8 cellular contexts compared by ENCODE assay signal in genomic region chr11:35907648-35908431, GRCh38. TPM values are rescaled to one million over a fixed set of nuclear protein-coding genes. Genes with fewer than 3 reads are reported as not detected.
DNase-seq lines count a peak whose midpoint lies in the region; ATAC-seq and TF ChIP-seq lines count a peak whose summit lies in the region.

No MANE protein-coding gene starts in this region.

- H3K9me3 ChIP-seq in adrenal gland (replicated peaks in 1 of 3): peaks cover 0 to 3% (median under 1%) of the 10 kb centered on the region in 3 donors

- intact Hi-C loops in adrenal gland (cut with DNase I) (no loop called here), dorsolateral prefrontal cortex (cut with DNase I) (loop anchor here in 1 of 2 donors (2.0 kb wide), 1 partner anchor 43 kb away; no protein-coding TSS in a partner anchor), Right ventricle myocardium superior (cut with DNase I) (no loop called here)

- peak overlapping the region in 4 of 5 donors; percentile 22 to 85 (median 62) for H3K27ac ChIP-seq in adrenal gland
- H3K27ac ChIP-seq in dorsolateral prefrontal cortex: peak overlapping the region in 7 of 59 donors; percentile 2 to 28 (median 8)

- TF ChIP-seq POLR2A in adrenal gland (IDR thresholded peaks at IDR 0.05): no peak

- peak; percentile 74 for ATAC-seq in HG03103 (IDR thresholded peaks at IDR 0.05; ENCODE audit: low read depth, unreplicated experiment)
- ATAC-seq in Right ventricle myocardium superior (ENCODE audit: poor library complexity): no peak

- TF ChIP-seq CTCF in adrenal gland (IDR thresholded peaks at IDR 0.05) (no peak), dorsolateral prefrontal cortex (IDR thresholded peaks at IDR 0.05 in 54 of 56, conservative IDR thresholded peaks at IDR 0.05 in 2 of 56; ENCODE audit: low read depth in 1 of 56, partially characterized antibody in 56 of 56) (no peak)

- H3K4me1 ChIP-seq in adrenal gland (replicated peaks in 1 of 2): peaks cover 7 to 26% of the 10 kb centered on the region in 2 donors

- 30 to 40% (median 34%) methylated on average over 4 of the region's 4 CpGs for WGBS in adrenal gland, 4 donors

- H3K27me3 ChIP-seq in adrenal gland (no peaks in the 10 kb centered on the region), dorsolateral prefrontal cortex (no peaks in the 10 kb centered on the region)

- H3K36me3 ChIP-seq in adrenal gland (replicated peaks in 1 of 2): no peaks in the 10 kb centered on the region

- DNase-seq in GM19238 (ENCODE audit: insufficient read length, low spot score) (peak; percentile 12), adrenal gland (peak; percentile 27 to 61 (median 51)), pulmonary artery endothelial cell (ENCODE audit: low read depth, low spot score) (peak; percentile 44), iPS-NIHi11 (ENCODE audit: low spot score) (no peak), dorsolateral prefrontal cortex (no peak), Right ventricle myocardium superior (no peak)
- DNase-seq in stimulated activated CD4-positive, alpha-beta T cell treated with anti-CD3 and anti-CD28 coated beads, Interleukin-2, amount 100 ng/mL, for 48 hours: no peak

- H3K4me3 ChIP-seq in adrenal gland (no peak overlapping the region), dorsolateral prefrontal cortex (no peak overlapping the region)

RNA-seq across cellular contexts. Expression of gene LDLRAD3, which starts 36.0 kb away (rescaled TPM):
- total RNA-seq in adrenal gland (10 to 100 TPM in 6 of 8 donors, 1 to 10 TPM in 2; 7.5 to 16.4 (median 10.4) TPM), pulmonary artery endothelial cell (8.8 and 9.5 TPM in 2 replicates), dorsolateral prefrontal cortex (10 to 100 TPM in 118 of 120 experiments, 1 to 10 TPM in 2; 8.6 to 50.7 (median 16.4) TPM), Right ventricle myocardium superior (1.2 TPM)
- polyA plus RNA-seq in adrenal gland: 10 to 100 TPM in 1 of 3 donors, 1 to 10 TPM in 2; 5.4 to 16.7 (median 6.3) TPM

Comparison
In these comparisons a context has a peak if more than half of its experiments do, and no peak if none do; other contexts are left out.
1. DNase-seq: peak in GM19238 (single experiment), adrenal gland (7 of 7) and pulmonary artery endothelial cell (single experiment); none in stimulated activated CD4-positive, alpha-beta T cell treated with anti-CD3 and anti-CD28 coated beads, Interleukin-2, amount 100 ng/mL, for 48 hours (0 of 2), iPS-NIHi11 (single experiment), dorsolateral prefrontal cortex (0 of 10) and Right ventricle myocardium superior (single experiment).